ENCODE assay signal across 14 cellular contexts in genomic region chr7:71235263-71235662, GRCh38.
DNase-seq lines count a peak whose midpoint lies in the region; TF ChIP-seq lines count a peak whose summit lies in the region.
"Had no signal": no experiment of that assay in that cellular context is flagged by ENCODE, and none has a peak within 500 bp of the region (broad histone marks: within the 10 kb centered on the region; RNA-seq: fewer than 3 reads in every experiment).

No MANE protein-coding gene starts in this region.

- TF ChIP-seq CTCF in testis (IDR thresholded peaks at IDR 0.05), result no peak
- no peak for TF ChIP-seq CTCF in progenitor cell of endocrine pancreas (IDR thresholded peaks at IDR 0.05; ENCODE audit: unreplicated experiment)

- peaks cover 7% of the 10 kb centered on the region for H3K9me3 Mint-ChIP-seq in progenitor cell of endocrine pancreas (ENCODE audit: low read depth)

- H3K4me1 ChIP-seq in esophagus (ENCODE audit: control insufficient read depth in 2 of 2, insufficient read depth in 2 of 2, low read length in 1 of 2) (no peaks in the 10 kb centered on the region), muscle layer of colon (ENCODE audit: insufficient read depth, low read length) (peaks cover 34% of the 10 kb centered on the region), testis (peaks cover 49% of the 10 kb centered on the region)
- H3K4me1 ChIP-seq: Caco-2 had no signal

- no peak overlapping the region for H3K27ac Mint-ChIP-seq in progenitor cell of endocrine pancreas
- H3K27ac Mint-ChIP-seq: CD14-positive monocyte; CD8-positive, alpha-beta memory T cell had no signal

- intact Hi-C loops in testis (cut with DNase I; ENCODE audit: low total_unique reads), result no loop called here

- peaks cover 0 to 7% of the 10 kb centered on the region in 2 donors for H3K9me3 ChIP-seq in esophagus (ENCODE audit: control insufficient read depth in 2 of 2, insufficient read depth in 1 of 2, low read depth in 1 of 2, low read length in 1 of 2)
- H3K9me3 ChIP-seq in muscle layer of colon (ENCODE audit: low read length), result no peaks in the 10 kb centered on the region
- H3K9me3 ChIP-seq in testis, result no peaks in the 10 kb centered on the region
- H3K9me3 ChIP-seq: Caco-2 had no signal

- H3K27me3 ChIP-seq in esophagus (ENCODE audit: control insufficient read depth in 1 of 2, insufficient read depth in 2 of 2, low read length in 2 of 2) (no peaks in the 10 kb centered on the region), muscle layer of colon (ENCODE audit: control insufficient read depth in 1 of 2, insufficient read depth in 2 of 2, low read length in 2 of 2) (no peaks in the 10 kb centered on the region), testis (no peaks in the 10 kb centered on the region)

- TF ChIP-seq POLR2A in testis (IDR thresholded peaks at IDR 0.05), result no peak

- no peaks in the 10 kb centered on the region for H3K36me3 ChIP-seq in esophagus (ENCODE audit: control insufficient read depth in 2 of 2, insufficient read depth in 2 of 2, low read length in 1 of 2)
- no peaks in the 10 kb centered on the region for H3K36me3 ChIP-seq in muscle layer of colon (ENCODE audit: insufficient read depth, low read length)
- no peaks in the 10 kb centered on the region for H3K36me3 ChIP-seq in testis (ENCODE audit: low read depth, missing control alignments)

- no peaks in the 10 kb centered on the region for H3K27me3 Mint-ChIP-seq in progenitor cell of endocrine pancreas
- H3K27me3 Mint-ChIP-seq: CD8-positive, alpha-beta memory T cell had no signal

- H3K4me3 Mint-ChIP-seq in progenitor cell of endocrine pancreas (ENCODE audit: low read depth), result no peak overlapping the region
- H3K4me3 Mint-ChIP-seq: CD14-positive monocyte; CD8-positive, alpha-beta memory T cell had no signal

- DNase-seq in NCI-H2107 treated with DMSO at 0.1 percent for 48 hours (lab: John Stamatoyannopoulos, UW; ENCODE audit: unreplicated experiment) (peak; percentile 19), NCI-H2107 (lab: John Stamatoyannopoulos, UW) (no peak), testis (no peak), progenitor cell of endocrine pancreas (ENCODE audit: low spot score, unreplicated experiment) (no peak), GM19240 (ENCODE audit: insufficient read length, low spot score) (no peak), NCI-H1694 treated with DMSO at 0.1 percent for 48 hours (lab: John Stamatoyannopoulos, UW) (no peak)
- DNase-seq: Caco-2; CD8-positive, alpha-beta memory T cell; DND-41; GDM1 had no signal

- peak overlapping the region; percentile 35 to 59 for H3K27ac ChIP-seq in esophagus (ENCODE audit: low read depth in 2 of 2, low read length in 1 of 2)
- H3K27ac ChIP-seq in muscle layer of colon (ENCODE audit: low read depth, low read length), result peak overlapping the region; percentile 54
- peak overlapping the region; percentile 77 to 80 for H3K27ac ChIP-seq in testis
- H3K27ac ChIP-seq: 22Rv1 had no signal

- H3K9ac ChIP-seq in muscle layer of colon (ENCODE audit: low read length), result no peak overlapping the region

- peaks cover 2% of the 10 kb centered on the region for H3K4me1 Mint-ChIP-seq in progenitor cell of endocrine pancreas (ENCODE audit: low read depth)
- H3K4me1 Mint-ChIP-seq: CD14-positive monocyte; CD8-positive, alpha-beta memory T cell had no signal

- no peak overlapping the region for H3K4me3 ChIP-seq in esophagus (ENCODE audit: low read depth in 1 of 2, low read length in 2 of 2)
- H3K4me3 ChIP-seq in muscle layer of colon (ENCODE audit: low read depth in 1 of 2, low read length in 2 of 2), result no peak overlapping the region
- H3K4me3 ChIP-seq in testis, result no peak overlapping the region

- WGBS in esophagus, 2 donors, result 84 to 85% methylated on average over 11 of the region's 11 CpGs
- 89 to 93% methylated on average over 11 of the region's 11 CpGs for WGBS in testis, 2 donors

- H3K36me3 Mint-ChIP-seq in progenitor cell of endocrine pancreas (ENCODE audit: insufficient read depth), result no peaks in the 10 kb centered on the region
- H3K36me3 Mint-ChIP-seq: CD14-positive monocyte; CD8-positive, alpha-beta memory T cell had no signal
